Comparison of ENCODE assay signal across 10 cellular contexts in genomic region chr19:3375221-3376088, GRCh38. TPM values are rescaled to one million over a fixed set of nuclear protein-coding genes. Genes with fewer than 3 reads are reported as not detected.
A peak's percentile ranks its signal among the peaks of the same experiment; 100 is the strongest.
DNase-seq lines count a peak whose midpoint lies in the region; ATAC-seq and TF ChIP-seq lines count a peak whose summit lies in the region.
"Had no signal": no experiment of that assay in that cellular context is flagged by ENCODE, and none has a peak within 500 bp of the region (broad histone marks: within the 10 kb centered on the region; RNA-seq: fewer than 3 reads in every experiment).

No MANE protein-coding gene starts in this region.

- H3K27me3 Mint-ChIP-seq in dendritic cell treated with granulocyte-macrophage colony-stimulating factor and Interleukin-4, amounts not matched to agents 40 ng/mL and 50 ng/mL, for 4 days: no peaks in the 10 kb centered on the region

- no peak for TF ChIP-seq POLR2A in HCT116 (IDR thresholded peaks at IDR 0.05; ENCODE audit: borderline replicate concordance, extremely low read depth, insufficient read depth, insufficient read length)

- no peaks in the 10 kb centered on the region; a peak in 1 of 4 replicates for H3K36me3 ChIP-seq in HCT116 (ENCODE audit: control insufficient read depth in 1 of 2, insufficient read depth in 2 of 2, low read length in 2 of 2)

- H3K4me3 ChIP-seq in HCT116 (replicated peaks in 1 of 2; ENCODE audit: low read depth in 1 of 2, low read length in 2 of 2) (no peak overlapping the region), skin epidermis (no peak overlapping the region)

- POLR2A ChIA-PET in HCT116 (lab: Charles Lee): no interaction called here

- no peak for TF ChIP-seq RAD21 in HCT116 (IDR thresholded peaks at IDR 0.05; ENCODE audit: low read depth)

- peaks cover 98% of the 10 kb centered on the region for H3K79me2 ChIP-seq in HCT116 (ENCODE audit: insufficient read depth, low read length)

- DNase-seq in HCT116 (ENCODE audit: low read depth, low spot score) (no peak), left lobe of liver (ENCODE audit: low spot score) (peak; percentile 98), COR-L47 (lab: John Stamatoyannopoulos, UW) (no peak)
- DNase-seq in central memory CD4-positive, alpha-beta T cell: no peak
- DNase-seq: DND-41, PC-3 had no signal

- no peaks in the 10 kb centered on the region for H3K9me2 ChIP-seq in HCT116 (ENCODE audit: insufficient read depth)

- no peak overlapping the region for H3K4me2 ChIP-seq in HCT116 (ENCODE audit: low read length)

- peak overlapping the region; percentile 22; the same call in 1 of the 2 replicates for H3K27ac ChIP-seq in HCT116 (ENCODE audit: low read depth, low read length)
- peak overlapping the region in 17 of 21 experiments; percentile 18 to 87 (median 66) for H3K27ac ChIP-seq in skin epidermis

- RAD21 ChIA-PET in HCT116 (lab: Charles Lee; ENCODE audit: low non-redundant PET in 1 of 2, low total read pairs in 2 of 2, uncharacterized antibody in 2 of 2, unreplicated experiment in 2 of 2): no interaction called here

- H2AFZ ChIP-seq in HCT116 (ENCODE audit: low read depth, low read length, poor library complexity, severe bottlenecking): no peak overlapping the region

- H3K4me3 Mint-ChIP-seq in dendritic cell treated with granulocyte-macrophage colony-stimulating factor and Interleukin-4, amounts not matched to agents 40 ng/mL and 50 ng/mL, for 4 days: no peak overlapping the region

- no peak overlapping the region for H3K9ac ChIP-seq in HCT116 (ENCODE audit: low read length)

- ATAC-seq in HCT116 (no peak), left lobe of liver (peak; percentile 67), HG03196 (IDR thresholded peaks at IDR 0.05; ENCODE audit: unreplicated experiment) (no peak), GM18858 (IDR thresholded peaks at IDR 0.05; ENCODE audit: unreplicated experiment) (no peak)
- ATAC-seq: PC-3 had no signal

- peaks cover 12 to 48% of the 10 kb centered on the region in 2 experiments for H3K4me1 ChIP-seq in HCT116 (ENCODE audit: control insufficient read depth in 1 of 2, insufficient read depth in 2 of 2, low read length in 2 of 2)

- H3K27me3 ChIP-seq in HCT116 (ENCODE audit: insufficient read depth, low read length): no peaks in the 10 kb centered on the region

- H3K9me3 Mint-ChIP-seq in dendritic cell treated with granulocyte-macrophage colony-stimulating factor and Interleukin-4, amounts not matched to agents 40 ng/mL and 50 ng/mL, for 4 days: no peaks in the 10 kb centered on the region

- intact Hi-C loops in HCT116 (cut with micrococcal nuclease): no loop called here
- intact Hi-C loops in dendritic cell treated with granulocyte-macrophage colony-stimulating factor and Interleukin-4, amounts not matched to agents 40 ng/mL and 50 ng/mL, for 4 days (cut with micrococcal nuclease): no loop called here

- H3K9me3 ChIP-seq in HCT116 (ENCODE audit: control insufficient read depth in 1 of 2, insufficient read depth in 1 of 2, low read depth in 1 of 2, low read length in 2 of 2): no peaks in the 10 kb centered on the region

- peaks cover 51% of the 10 kb centered on the region for H3K36me3 Mint-ChIP-seq in dendritic cell treated with granulocyte-macrophage colony-stimulating factor and Interleukin-4, amounts not matched to agents 40 ng/mL and 50 ng/mL, for 4 days (ENCODE audit: low read depth)

- no peak for TF ChIP-seq CTCF in HCT116 (IDR thresholded peaks at IDR 0.05 in 2 of 3, conservative IDR thresholded peaks at IDR 0.05 in 1 of 3; ENCODE audit: borderline replicate concordance in 1 of 3, insufficient read depth in 1 of 3, low read depth in 2 of 3, low read length in 2 of 3)

- no TSS peak for BruUV-seq in HCT116 (replicated peaks; lab: Mats Ljungman, UMichigan)

- CTCF ChIA-PET in HCT116 (lab: Charles Lee): no interaction called here

- H3K4me1 Mint-ChIP-seq in dendritic cell treated with granulocyte-macrophage colony-stimulating factor and Interleukin-4, amounts not matched to agents 40 ng/mL and 50 ng/mL, for 4 days (ENCODE audit: low read depth): peaks cover 58% of the 10 kb centered on the region

- peak overlapping the region; percentile 2 for H3K27ac Mint-ChIP-seq in dendritic cell treated with granulocyte-macrophage colony-stimulating factor and Interleukin-4, amounts not matched to agents 40 ng/mL and 50 ng/mL, for 4 days

- no peaks in the 10 kb centered on the region; the same call in 1 of the 2 replicates for H4K20me1 ChIP-seq in HCT116 (ENCODE audit: insufficient read depth)

TF ChIP-seq in HCT116, 20 proteins besides CTCF, POLR2A, EP300 and RAD21:
- TF ChIP-seq ZBTB33 (IDR thresholded peaks at IDR 0.05; ENCODE audit: extremely low read depth, insufficient replicate concordance, low read length) (no peak), EGR1 (IDR thresholded peaks at IDR 0.05; ENCODE audit: low read depth) (no peak), SIN3A (IDR thresholded peaks at IDR 0.05; ENCODE audit: low read depth) (no peak), SP1 (IDR thresholded peaks at IDR 0.05; ENCODE audit: low read depth) (no peak), POLR2AphosphoS5 (IDR thresholded peaks at IDR 0.05; ENCODE audit: low read depth, low read length) (no peak), ZFX (IDR thresholded peaks at IDR 0.05) (no peak), CEBPB (IDR thresholded peaks at IDR 0.05; ENCODE audit: low read depth) (no peak), MAX (IDR thresholded peaks at IDR 0.05) (no peak), YY1 (IDR thresholded peaks at IDR 0.05; ENCODE audit: extremely low read depth, insufficient replicate concordance, low read depth, low read length) (no peak), TCF7L2 (IDR thresholded peaks at IDR 0.05; ENCODE audit: borderline replicate concordance, extremely low read depth, insufficient read depth, insufficient read length) (no peak), EZH2 (IDR thresholded peaks at IDR 0.05) (no peak)

RNA-seq across cellular contexts. Expression of gene NFIC, which starts 9.1 kb away (rescaled TPM):
- total RNA-seq in HCT116 (2021; ENCODE audit: unreplicated experiment): 116 TPM
- 42.8 and 55.4 TPM in 2 replicates for polyA plus RNA-seq in HCT116 (2012)
- 203 TPM for total RNA-seq in left lobe of liver
